Comparison of ENCODE assay signal across 9 cellular contexts in genomic region chr10:122154733-122155366, GRCh38.
DNase-seq lines count a peak whose midpoint lies in the region; ATAC-seq and TF ChIP-seq lines count a peak whose summit lies in the region.
"Had no signal": no experiment of that assay in that cellular context is flagged by ENCODE, and none has a peak within 500 bp of the region (broad histone marks: within the 10 kb centered on the region; RNA-seq: fewer than 3 reads in every experiment).

No MANE protein-coding gene starts in this region.

- H3K4me1 ChIP-seq in foreskin keratinocyte, result no peaks in the 10 kb centered on the region

- H3K36me3 ChIP-seq in BJ (ENCODE audit: control insufficient read depth, insufficient read depth, low read length), result no peaks in the 10 kb centered on the region; the same call in 1 of the 2 replicates

- H3K4me1 Mint-ChIP-seq in osteocyte (ENCODE audit: unreplicated experiment), result peaks cover 43% of the 10 kb centered on the region

- H3K4me3 Mint-ChIP-seq in osteocyte (ENCODE audit: unreplicated experiment), result peak overlapping the region; percentile 18

- peak overlapping the region; percentile 27 for H3K4me3 ChIP-seq in BJ (ENCODE audit: low read depth, low read length)

- peak; percentile 25 for ATAC-seq in foreskin keratinocyte
- ATAC-seq in HG03039 (IDR thresholded peaks at IDR 0.05; ENCODE audit: unreplicated experiment), result no peak
- no peak for ATAC-seq in GM21367 (IDR thresholded peaks at IDR 0.05; ENCODE audit: unreplicated experiment)

- POLR2A ChIA-PET in BJ (lab: Charles Lee) (no interaction called here), RWPE1 (lab: Yijun Ruan, JAX; ENCODE audit: low non-redundant PET) (interaction anchor here (1.0 kb wide), 1 partner anchor 462 kb away, joined by 3 read pairs; no protein-coding TSS in a partner anchor)

- no peaks in the 10 kb centered on the region for H3K9me3 Mint-ChIP-seq in osteocyte (ENCODE audit: unreplicated experiment)

- DNase-seq in BJ (ENCODE audit: low read depth) (no peak), RWPE1 (ENCODE audit: low spot score) (no peak), foreskin keratinocyte (peak in 1 of 2 donors; percentile 12), osteocyte (ENCODE audit: extremely low spot score, unreplicated experiment) (no peak), CD1c-positive myeloid dendritic cell (ENCODE audit: extremely low spot score) (no peak)
- DNase-seq in effector CD8-positive, alpha-beta T cell (lab: John Stamatoyannopoulos, UW), result no peak
- DNase-seq: NCI-H1930 had no signal

- peak overlapping the region; percentile 49 for H3K27ac ChIP-seq in RWPE1
- H3K27ac ChIP-seq in foreskin keratinocyte, result no peak overlapping the region

- TF ChIP-seq CTCF in BJ (IDR thresholded peaks at IDR 0.05; ENCODE audit: insufficient read depth, low read depth, low read length) (peak; percentile 25; the same call in 1 of the 2 replicates), RWPE1 (conservative IDR thresholded peaks at IDR 0.05; ENCODE audit: low read depth) (no peak), foreskin keratinocyte (conservative IDR thresholded peaks at IDR 0.05) (no peak), osteocyte (IDR thresholded peaks at IDR 0.05) (no peak)

- CTCF ChIA-PET in BJ (lab: Yijun Ruan, JAX) (interaction anchor here (0.6 to 1.7 kb wide), 6 partner anchors 10 to 411 kb away, joined by 3 to 11 read pairs (median 3); no protein-coding TSS in a partner anchor), RWPE1 (lab: Yijun Ruan, JAX) (interaction anchor here (0.6 to 0.7 kb wide), 2 partner anchors 25 to 494 kb away, joined by 3 to 4 read pairs; no protein-coding TSS in a partner anchor)

- no peaks in the 10 kb centered on the region for H3K27me3 Mint-ChIP-seq in osteocyte (ENCODE audit: unreplicated experiment)

- peak overlapping the region; percentile 82 for H3K27ac Mint-ChIP-seq in osteocyte (ENCODE audit: unreplicated experiment)

- H3K36me3 Mint-ChIP-seq in osteocyte (ENCODE audit: unreplicated experiment), result peaks cover 8% of the 10 kb centered on the region

- H3K27me3 ChIP-seq in BJ (ENCODE audit: control insufficient read depth, insufficient read depth, low read length) (no peaks in the 10 kb centered on the region), foreskin keratinocyte (no peaks in the 10 kb centered on the region)
